ENCODE assay signal across 8 cellular contexts in the genomic region with DNA sequence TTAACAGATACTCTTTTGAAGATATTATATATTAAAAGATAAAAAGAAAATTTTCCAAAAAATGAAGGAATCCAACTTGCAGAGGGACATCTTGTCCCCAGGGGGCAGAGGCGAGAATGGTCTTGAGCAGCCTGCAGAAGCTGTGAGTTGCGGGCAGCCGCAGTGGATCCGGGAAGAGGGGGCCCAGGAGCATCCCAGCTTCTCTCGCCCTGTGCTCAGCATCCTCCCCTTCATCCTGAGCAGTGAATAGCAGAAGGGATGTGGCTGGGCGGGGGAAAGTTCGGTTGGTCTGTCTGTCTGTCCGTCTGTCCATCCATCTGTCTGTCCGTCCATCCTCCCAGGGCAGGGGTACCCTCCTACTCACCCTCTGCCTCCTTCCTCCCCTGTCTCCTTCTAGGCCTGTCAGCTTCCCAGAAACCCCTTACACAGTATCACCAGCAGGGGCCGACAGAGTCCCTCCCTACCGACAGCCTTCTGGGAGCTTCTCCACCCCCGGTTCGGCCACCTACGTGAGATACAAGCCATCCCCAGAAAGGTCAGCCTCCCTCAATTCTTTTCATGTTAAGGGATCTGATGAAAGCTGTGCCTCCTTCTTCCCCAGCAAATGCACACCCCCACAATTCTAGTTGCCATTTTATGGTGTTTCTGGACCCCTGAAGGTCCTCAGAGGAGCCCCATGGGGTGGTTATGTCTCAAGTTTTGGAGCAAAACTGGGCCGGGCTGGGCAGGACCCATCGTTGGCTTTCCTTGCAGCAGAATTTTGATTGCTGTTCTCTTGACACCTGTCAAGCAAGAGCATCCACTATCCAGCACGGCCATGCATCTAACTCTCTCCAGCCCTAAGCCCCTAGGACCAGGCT.
DNase-seq lines count a peak whose midpoint lies in the region; ATAC-seq, FAIRE-seq and TF ChIP-seq lines count a peak whose summit lies in the region.

No MANE protein-coding gene starts in this region.

- H3K4me3 Mint-ChIP-seq in activated CD4-positive, alpha-beta memory T cell treated with anti-CD3 and anti-CD28 coated beads, Interleukin-2, amount 10 ng/mL, durations not matched to agents 7 days and 5 days: no peak overlapping the region

- TF ChIP-seq POLR2A in GM12891 (IDR thresholded peaks at IDR 0.05; ENCODE audit: low read depth, low read length): no peak

- H3K9me3 Mint-ChIP-seq in activated CD4-positive, alpha-beta memory T cell treated with anti-CD3 and anti-CD28 coated beads, Interleukin-2, amount 10 ng/mL, durations not matched to agents 7 days and 5 days: no peaks in the 10 kb centered on the region

- H3K4me1 Mint-ChIP-seq in activated CD4-positive, alpha-beta memory T cell treated with anti-CD3 and anti-CD28 coated beads, Interleukin-2, amount 10 ng/mL, durations not matched to agents 7 days and 5 days: peaks cover 2% of the 10 kb centered on the region

- no peak overlapping the region for H3K27ac Mint-ChIP-seq in activated CD4-positive, alpha-beta memory T cell treated with anti-CD3 and anti-CD28 coated beads, Interleukin-2, amount 10 ng/mL, durations not matched to agents 7 days and 5 days

- POLR2A ChIA-PET in activated CD4-positive, alpha-beta memory T cell treated with anti-CD3 and anti-CD28 coated beads, Interleukin-2, amount 10 ng/mL, durations not matched to agents 7 days and 5 days (lab: Charles Lee): no interaction called here

- peak; percentile 87 for FAIRE-seq in GM12891 (lab: Jason Lieb, UNC)

- ATAC-seq in HG02642 (IDR thresholded peaks at IDR 0.05; ENCODE audit: poor library complexity, unreplicated experiment): no peak

- no peaks in the 10 kb centered on the region for H3K36me3 Mint-ChIP-seq in activated CD4-positive, alpha-beta memory T cell treated with anti-CD3 and anti-CD28 coated beads, Interleukin-2, amount 10 ng/mL, durations not matched to agents 7 days and 5 days (ENCODE audit: low read depth)

- peak; percentile 73 for TF ChIP-seq CTCF in epithelial cell of proximal tubule (conservative IDR thresholded peaks at IDR 0.05; ENCODE audit: low read depth, low read length)

- CTCF ChIA-PET in activated CD4-positive, alpha-beta memory T cell treated with anti-CD3 and anti-CD28 coated beads, Interleukin-2, amount 10 ng/mL, durations not matched to agents 7 days and 5 days (lab: Charles Lee): interaction anchor here (0.6 to 2.3 kb wide), 8 partner anchors 8 to 240 kb away, joined by 3 to 8 read pairs (median 3); a partner anchor contains a TSS

- DNase-seq in 8988T (peak; percentile 95), GM12891 (ENCODE audit: insufficient read length, low spot score) (peak; percentile 56), NCI-H345 (lab: John Stamatoyannopoulos, UW) (peak; percentile 79), epithelial cell of proximal tubule (ENCODE audit: low read depth) (no peak), myocyte (ENCODE audit: low read depth) (peak; percentile 75), superior temporal gyrus (ENCODE audit: extremely low spot score) (peak; percentile 89)
- peak; percentile 49 for DNase-seq in activated CD4-positive, alpha-beta memory T cell treated with anti-CD3 and anti-CD28 coated beads, Interleukin-2, amount 10 ng/mL, durations not matched to agents 7 days and 5 days

- H3K4me3 ChIP-seq in epithelial cell of proximal tubule (ENCODE audit: low read depth, low read length): no peak overlapping the region

- H3K27me3 Mint-ChIP-seq in activated CD4-positive, alpha-beta memory T cell treated with anti-CD3 and anti-CD28 coated beads, Interleukin-2, amount 10 ng/mL, durations not matched to agents 7 days and 5 days: no peaks in the 10 kb centered on the region

TF ChIP-seq in GM12891, 5 proteins besides CTCF, POLR2A, EP300 and RAD21:
- no peak for TF ChIP-seq TAF1 (IDR thresholded peaks at IDR 0.05; ENCODE audit: low read depth, low read length)
- TF ChIP-seq SPI1 (IDR thresholded peaks at IDR 0.05; ENCODE audit: low read depth, low read length): no peak
- TF ChIP-seq PAX5 (IDR thresholded peaks at IDR 0.05; ENCODE audit: insufficient read depth, low read length, severe bottlenecking): no peak
- no peak for TF ChIP-seq POLR2AphosphoS5 (IDR thresholded peaks at IDR 0.05; ENCODE audit: low read depth, low read length)
- TF ChIP-seq POU2F2 (IDR thresholded peaks at IDR 0.05; ENCODE audit: low read depth, low read length): no peak
